8 cellular contexts compared by ENCODE assay signal in the genomic region with DNA sequence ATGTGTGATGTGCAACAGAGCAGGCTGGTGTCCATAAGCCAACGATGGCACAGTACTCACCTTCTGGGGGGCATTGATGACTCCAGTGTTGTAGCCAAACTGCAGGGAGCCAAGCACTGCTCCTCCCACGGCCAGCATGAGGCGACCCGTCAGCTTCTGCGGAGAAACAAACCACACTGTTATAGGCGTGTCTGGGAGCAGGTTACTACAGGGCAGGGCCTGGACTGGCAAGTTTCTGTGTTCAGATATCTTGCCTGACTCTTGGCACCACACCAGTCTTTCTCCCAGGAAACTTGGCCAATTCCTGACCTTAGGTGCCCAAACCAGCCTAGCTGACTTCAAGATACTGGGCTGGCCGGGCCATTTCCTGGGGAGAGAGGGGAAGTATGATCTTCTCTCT. TPM values are rescaled to one million over a fixed set of nuclear protein-coding genes. Genes with fewer than 3 reads are reported as not detected.
DNase-seq lines count a peak whose midpoint lies in the region; ATAC-seq and TF ChIP-seq lines count a peak whose summit lies in the region.

No MANE protein-coding gene starts in this region.

- H3K4me1 ChIP-seq in CD8-positive, alpha-beta T cell (ENCODE audit: insufficient read depth, low read length), result peaks cover 76% of the 10 kb centered on the region
- peaks cover 14 to 55% (median 45%) of the 10 kb centered on the region in 4 donors for H3K4me1 ChIP-seq in Peyer's patch
- H3K4me1 ChIP-seq in colonic mucosa, result peaks cover 66% of the 10 kb centered on the region
- peaks cover 43 to 58% of the 10 kb centered on the region in 2 experiments for H3K4me1 ChIP-seq in neutrophil (ENCODE audit: control insufficient read depth in 1 of 2, insufficient read depth in 1 of 2, low read depth in 1 of 2, low read length in 1 of 2)
- H3K4me1 ChIP-seq in neuronal stem cell (ENCODE audit: control insufficient read depth in 2 of 2, insufficient read depth in 1 of 2, low read depth in 1 of 2, low read length in 2 of 2), result peaks cover 22 to 53% of the 10 kb centered on the region in 2 donors

- H3K4ac ChIP-seq in neuronal stem cell (ENCODE audit: low read length), result no peak overlapping the region

- no peak for TF ChIP-seq POLR2A in Peyer's patch (IDR thresholded peaks at IDR 0.05)

- peaks cover 76% of the 10 kb centered on the region for H3K36me3 Mint-ChIP-seq in CD8-positive, alpha-beta T cell

- H3K27ac Mint-ChIP-seq in CD8-positive, alpha-beta T cell, result peak overlapping the region; percentile 80

- H2AK5ac ChIP-seq in neuronal stem cell (ENCODE audit: low read depth, low read length), result no peak overlapping the region

- ATAC-seq in CD8-positive, alpha-beta T cell, result peak; percentile 50
- ATAC-seq in GM18907 (IDR thresholded peaks at IDR 0.05; ENCODE audit: unreplicated experiment) (no peak), HG03045 (IDR thresholded peaks at IDR 0.05; ENCODE audit: unreplicated experiment) (no peak), HG03565 (IDR thresholded peaks at IDR 0.05; ENCODE audit: unreplicated experiment) (no peak)

- H3K9me3 ChIP-seq in CD8-positive, alpha-beta T cell (ENCODE audit: low read length), result no peaks in the 10 kb centered on the region
- H3K9me3 ChIP-seq in Peyer's patch (no peaks in the 10 kb centered on the region), colonic mucosa (no peaks in the 10 kb centered on the region), neutrophil (no peaks in the 10 kb centered on the region), neuronal stem cell (replicated peaks in 1 of 2; ENCODE audit: control insufficient read depth in 2 of 2, insufficient read depth in 1 of 2, low read depth in 1 of 2, low read length in 2 of 2) (peaks cover 0 to 2% of the 10 kb centered on the region in 2 donors)

- H3K4me3 Mint-ChIP-seq in CD8-positive, alpha-beta T cell, result peak overlapping the region; percentile 43

- peaks cover 9% of the 10 kb centered on the region for H3K79me1 ChIP-seq in neuronal stem cell (ENCODE audit: low read depth, low read length)

- no peaks in the 10 kb centered on the region for H3K27me3 Mint-ChIP-seq in CD8-positive, alpha-beta T cell (ENCODE audit: low read depth)

- no peak overlapping the region for H3K4me2 ChIP-seq in neuronal stem cell (ENCODE audit: insufficient read depth, low read length, poor library complexity, severe bottlenecking)

- H2AFZ ChIP-seq in neuronal stem cell (ENCODE audit: low read length), result no peak overlapping the region

- no peaks in the 10 kb centered on the region for H3K9me3 Mint-ChIP-seq in CD8-positive, alpha-beta T cell

- H3K27me3 ChIP-seq in CD8-positive, alpha-beta T cell (ENCODE audit: insufficient read depth, low read length), result no peaks in the 10 kb centered on the region
- H3K27me3 ChIP-seq in Peyer's patch (no peaks in the 10 kb centered on the region), colonic mucosa (no peaks in the 10 kb centered on the region), neutrophil (no peaks in the 10 kb centered on the region), neuronal stem cell (ENCODE audit: control insufficient read depth in 3 of 3, insufficient read depth in 3 of 3, low read depth in 1 of 3, low read length in 3 of 3) (no peaks in the 10 kb centered on the region)

- DNase-seq in CD8-positive, alpha-beta T cell, result peak in 3 of 7 experiments; percentile 35 to 48 (median 39)
- peak in 2 of 3 donors; percentile 70 to 76 for DNase-seq in Peyer's patch
- DNase-seq in colonic mucosa, result peak; percentile 92
- no peak for DNase-seq in neuronal stem cell (ENCODE audit: low spot score)

- H4K8ac ChIP-seq in neuronal stem cell (ENCODE audit: low read depth, low read length), result no peak overlapping the region

- no peak overlapping the region for H2BK5ac ChIP-seq in neuronal stem cell (ENCODE audit: low read length)

- intact Hi-C loops in CD8-positive, alpha-beta T cell (cut with DNase I, micrococcal nuclease), result loop anchor here in 1 of 2 experiments (1.0 kb wide), 1 partner anchor 14 kb away; no protein-coding TSS in a partner anchor
- intact Hi-C loops in colonic mucosa (cut with DNase I), result no loop called here

- no peak overlapping the region for H2BK15ac ChIP-seq in neuronal stem cell (ENCODE audit: low read length)

- H3K4me3 ChIP-seq in CD8-positive, alpha-beta T cell (ENCODE audit: low read depth, low read length), result no peak overlapping the region
- H3K4me3 ChIP-seq in Peyer's patch (no peak overlapping the region), colonic mucosa (no peak overlapping the region), neutrophil (ENCODE audit: low read depth in 1 of 2, low read length in 1 of 2) (no peak overlapping the region), neuronal stem cell (ENCODE audit: low read length in 2 of 2) (no peak overlapping the region)

- H2BK120ac ChIP-seq in neuronal stem cell (ENCODE audit: low read depth, low read length), result no peak overlapping the region

- peaks cover 94% of the 10 kb centered on the region for H3K4me1 Mint-ChIP-seq in CD8-positive, alpha-beta T cell (ENCODE audit: low read depth)

- no peak overlapping the region for H3K27ac ChIP-seq in CD8-positive, alpha-beta T cell (ENCODE audit: low read depth, low read length)
- H3K27ac ChIP-seq in Peyer's patch (peak overlapping the region; percentile 18 to 77 (median 60)), colonic mucosa (peak overlapping the region; percentile 57), neutrophil (peak overlapping the region; percentile 5), neuronal stem cell (replicated peaks; ENCODE audit: low read length) (no peak overlapping the region)

- no CpG with 5 or more reads among the region's 7 CpGs for WGBS in neuronal stem cell (ENCODE audit: extremely low coverage in 2 of 2, insufficient read length in 2 of 2, insufficient replicate concordance in 1 of 2), 2 donors

- H3K23ac ChIP-seq in neuronal stem cell (ENCODE audit: low read depth, low read length, poor library complexity), result no peak overlapping the region

- no peak overlapping the region for H3K14ac ChIP-seq in neuronal stem cell (ENCODE audit: low read length)

- no peak overlapping the region for H4K91ac ChIP-seq in neuronal stem cell (ENCODE audit: low read depth, low read length, poor library complexity)

- CTCF ChIA-PET in CD8-positive, alpha-beta T cell (lab: Charles Lee), result interaction anchor here (3.6 kb wide), 1 partner anchor 130 kb away, joined by 16 read pairs; no protein-coding TSS in a partner anchor

- TF ChIP-seq CTCF in CD8-positive, alpha-beta T cell (IDR thresholded peaks at IDR 0.05), result no peak
- TF ChIP-seq CTCF in Peyer's patch (IDR thresholded peaks at IDR 0.05) (no peak), colonic mucosa (IDR thresholded peaks at IDR 0.05) (no peak), neutrophil (IDR thresholded peaks at IDR 0.05) (no peak)

- peaks cover 21% of the 10 kb centered on the region for H3K36me3 ChIP-seq in CD8-positive, alpha-beta T cell (ENCODE audit: insufficient read depth, low read length)
- H3K36me3 ChIP-seq in Peyer's patch (peaks cover 0 to 8% (median 0%) of the 10 kb centered on the region in 3 donors), colonic mucosa (no peaks in the 10 kb centered on the region), neutrophil (no peaks in the 10 kb centered on the region), neuronal stem cell (replicated peaks in 1 of 2; ENCODE audit: control insufficient read depth in 2 of 2, insufficient read depth in 2 of 2, low read length in 2 of 2) (peaks cover 76 to 100% of the 10 kb centered on the region in 2 donors)

- no peak overlapping the region for H3K18ac ChIP-seq in neuronal stem cell (ENCODE audit: low read length)

- no peak overlapping the region for H2BK12ac ChIP-seq in neuronal stem cell (ENCODE audit: low read length)

- POLR2A ChIA-PET in CD8-positive, alpha-beta T cell (lab: Charles Lee), result interaction anchor here (0.8 to 3.3 kb wide), 4 partner anchors 9 to 20 kb away, joined by 3 to 15 read pairs (median 6); no protein-coding TSS in a partner anchor

- H3K9ac ChIP-seq in colonic mucosa (ENCODE audit: low read depth in 2 of 2, low read length in 2 of 2), result peak overlapping the region in 1 of 2 donors; percentile 86
- H3K9ac ChIP-seq in neuronal stem cell (ENCODE audit: low read depth, low read length, poor library complexity), result no peak overlapping the region

RNA-seq across cellular contexts. Expression of a gene that starts 15.5 kb away (rescaled TPM):
- total RNA-seq in CD8-positive, alpha-beta T cell, result 10 to 100 TPM; 85.0 to 97.2 TPM
- 10 to 100 TPM; 15.7 to 35.7 (median 32.3) TPM for total RNA-seq in Peyer's patch
- total RNA-seq in colonic mucosa, result 100 to 1,000 TPM in 1 of 2 donors, 10 to 100 TPM in 1; 71.6 to 150 TPM
- polyA plus RNA-seq in neuronal stem cell (2013, experiment 1 of 2), result 350 TPM
- 351 TPM for polyA plus RNA-seq in neuronal stem cell (2013, experiment 2 of 2)

Comparison
In these comparisons a context has a peak if more than half of its experiments do, and no peak if none do; other contexts are left out.
1. H3K27ac ChIP-seq: peak in Peyer's patch (4 of 4), colonic mucosa (single experiment) and neutrophil (single experiment); none in CD8-positive, alpha-beta T cell (single experiment) and neuronal stem cell (single experiment).